ENCODE assay signal across 18 cellular contexts in the genomic region with DNA sequence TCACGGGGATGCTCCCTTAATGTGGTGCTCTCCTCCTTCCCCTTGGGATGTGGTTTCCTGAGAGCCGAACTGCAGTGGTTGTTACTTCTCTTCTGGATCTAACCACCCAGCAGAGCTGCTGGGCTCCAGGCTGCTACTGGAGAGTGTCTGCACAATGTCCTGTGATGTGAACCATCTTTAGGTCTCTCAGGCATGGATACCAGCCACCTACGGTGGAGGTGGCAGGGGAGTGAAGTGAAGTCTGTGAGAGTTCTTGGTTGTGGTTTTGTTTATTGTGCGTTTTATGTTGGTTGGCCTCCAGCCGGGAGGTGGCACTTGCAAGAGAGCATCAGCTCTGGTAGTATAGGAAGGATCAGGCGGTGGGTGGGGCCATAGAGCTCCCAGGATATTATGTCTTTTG.
"Had no signal": no experiment of that assay in that cellular context is flagged by ENCODE, and none has a peak within 500 bp of the region (broad histone marks: within the 10 kb centered on the region; RNA-seq: fewer than 3 reads in every experiment).

No MANE protein-coding gene starts in this region.

- H3K27me3 Mint-ChIP-seq: activated B cell treated with CpG ODN at 0.5 μM for 24 hours; dendritic cell treated with granulocyte-macrophage colony-stimulating factor and Interleukin-4, amounts not matched to agents 40 ng/mL and 50 ng/mL, for 4 days had no signal

- H3K27ac Mint-ChIP-seq: activated B cell treated with CpG ODN at 0.5 μM for 24 hours; activated T-helper 2 cell treated with anti-CD3 and anti-CD28 coated beads, Interferon-gamma antibody, Interleukin-2, Interleukin-4, amounts not matched to agents 10 μg/mL and 5 μg/mL and 100 μg/mL, durations not matched to agents 14 hours and 24 hours and 36 hours; dendritic cell treated with granulocyte-macrophage colony-stimulating factor and Interleukin-4, amounts not matched to agents 40 ng/mL and 50 ng/mL, for 4 days; naive thymus-derived CD8-positive, alpha-beta T cell; T-cell had no signal

- ATAC-seq: esophagus mucosa, gastrocnemius medialis, lower lobe of right lung, psoas muscle, right cardiac atrium, T-cell had no signal

- H3K36me3 Mint-ChIP-seq: naive thymus-derived CD8-positive, alpha-beta T cell; T-cell had no signal

- H3K4me3 Mint-ChIP-seq: activated B cell treated with CpG ODN at 0.5 μM for 24 hours; dendritic cell treated with granulocyte-macrophage colony-stimulating factor and Interleukin-4, amounts not matched to agents 40 ng/mL and 50 ng/mL, for 4 days; T-cell had no signal

- H3K9me3 Mint-ChIP-seq: activated T-helper 2 cell treated with anti-CD3 and anti-CD28 coated beads, Interferon-gamma antibody, Interleukin-2, Interleukin-4, amounts not matched to agents 10 μg/mL and 5 μg/mL and 100 μg/mL, durations not matched to agents 14 hours and 24 hours and 36 hours; dendritic cell treated with granulocyte-macrophage colony-stimulating factor and Interleukin-4, amounts not matched to agents 40 ng/mL and 50 ng/mL, for 4 days; T-cell had no signal

- DNase-seq: activated B cell treated with CpG ODN at 0.5 μM for 24 hours; activated naive CD4-positive, alpha-beta T cell treated with Interleukin-2 at 50 U/mL for 16 hours; adrenal gland; effector CD8-positive, alpha-beta T cell; gastrocnemius medialis; head of caudate nucleus; lower lobe of right lung; ovary; psoas muscle; right cardiac atrium; small intestine; stimulated activated CD4-positive, alpha-beta T cell treated with anti-CD3 and anti-CD28 coated beads, Interleukin-4, amount 100 ng/mL, for 1 hour; T-cell; T-helper 9 cell had no signal

- H3K4me1 Mint-ChIP-seq: activated B cell treated with CpG ODN at 0.5 μM for 24 hours had no signal
